ENCODE assay signal across 32 cellular contexts in genomic region chr5:12093586-12093985, GRCh38.
DNase-seq lines count a peak whose midpoint lies in the region; ATAC-seq, FAIRE-seq and TF ChIP-seq lines count a peak whose summit lies in the region.
"Had no signal": no experiment of that assay in that cellular context is flagged by ENCODE, and none has a peak within 500 bp of the region (broad histone marks: within the 10 kb centered on the region; RNA-seq: fewer than 3 reads in every experiment).

No MANE protein-coding gene starts in this region.

- H3K27ac ChIP-seq in A549: no peak overlapping the region
- no peak overlapping the region for H3K27ac ChIP-seq in HEK293 (ENCODE audit: extremely low read depth, low read depth, low read length)
- peak overlapping the region; percentile 99 for H3K27ac ChIP-seq in OCI-LY3 (ENCODE audit: low read length)
- H3K27ac ChIP-seq: 22Rv1; BLaER1; BLaER1 treated with 17β-estradiol and CSF1 and Interleukin-3, amounts not matched to agents 10 nM and 100 nM; C4-2B had no signal

- no peak for TF ChIP-seq EP300 in A549 (IDR thresholded peaks at IDR 0.05)

- H3K9ac ChIP-seq in OCI-LY3 (ENCODE audit: low read length): no peak overlapping the region; the same call in 1 of the 2 replicates
- H3K9ac ChIP-seq: BLaER1; BLaER1 treated with 17β-estradiol and CSF1 and Interleukin-3, amounts not matched to agents 10 nM and 100 nM had no signal

- no peak for ATAC-seq in A549
- ATAC-seq in GM18867 (IDR thresholded peaks at IDR 0.05; ENCODE audit: unreplicated experiment): no peak
- ATAC-seq: CD8-positive, alpha-beta T cell had no signal

- no peak overlapping the region for H3K4me3 ChIP-seq in A549
- no peak overlapping the region for H3K4me3 ChIP-seq in HEK293 (ENCODE audit: low read depth, low read length)
- no peak overlapping the region for H3K4me3 ChIP-seq in OCI-LY3 (ENCODE audit: low read length)
- H3K4me3 ChIP-seq: BLaER1; BLaER1 treated with 17β-estradiol and CSF1 and Interleukin-3, amounts not matched to agents 10 nM and 100 nM had no signal

- H3K4me2 ChIP-seq in A549 (no peak overlapping the region), OCI-LY3 (ENCODE audit: low read length) (no peak overlapping the region)
- H3K4me2 ChIP-seq: BLaER1; BLaER1 treated with 17β-estradiol and CSF1 and Interleukin-3, amounts not matched to agents 10 nM and 100 nM had no signal

- POLR2A ChIA-PET in A549 (lab: Yijun Ruan, JAX) (no interaction called here), HEK293 (lab: Yijun Ruan, JAX) (no interaction called here)

- TF ChIP-seq POLR2A in A549 (IDR thresholded peaks at IDR 0.05; ENCODE audit: low read length): no peak

- CTCF ChIA-PET in A549 (lab: Yijun Ruan, JAX) (no interaction called here), HEK293 (lab: Yijun Ruan, JAX) (no interaction called here)

- no peaks in the 10 kb centered on the region for H3K4me1 ChIP-seq in A549
- H3K4me1 ChIP-seq in HEK293 (ENCODE audit: control insufficient read depth, insufficient read depth, low read length): no peaks in the 10 kb centered on the region
- H3K4me1 ChIP-seq in OCI-LY3 (ENCODE audit: low read length): peaks cover 36% of the 10 kb centered on the region
- H3K4me1 ChIP-seq: BE2C; BLaER1; BLaER1 treated with 17β-estradiol and CSF1 and Interleukin-3, amounts not matched to agents 10 nM and 100 nM; Caco-2 had no signal

- no peaks in the 10 kb centered on the region for H3K79me2 ChIP-seq in OCI-LY3 (ENCODE audit: low read length)

- H3K9me3 ChIP-seq in A549 (no peaks in the 10 kb centered on the region), HEK293 (ENCODE audit: control insufficient read depth, insufficient read depth, low read depth, low read length) (no peaks in the 10 kb centered on the region), OCI-LY3 (ENCODE audit: insufficient read depth, low read length) (peaks cover 15% of the 10 kb centered on the region; the same call in 1 of the 2 replicates)
- H3K9me3 ChIP-seq: BE2C; BLaER1; BLaER1 treated with 17β-estradiol and CSF1 and Interleukin-3, amounts not matched to agents 10 nM and 100 nM; Caco-2 had no signal

- no peaks in the 10 kb centered on the region for H4K20me1 ChIP-seq in OCI-LY3 (ENCODE audit: insufficient read depth, low read length)
- H4K20me1 ChIP-seq: BLaER1; BLaER1 treated with 17β-estradiol and CSF1 and Interleukin-3, amounts not matched to agents 10 nM and 100 nM had no signal

- TF ChIP-seq RAD21 in A549 (conservative IDR thresholded peaks at IDR 0.05 in 1 of 2, IDR thresholded peaks at IDR 0.05 in 1 of 2): no peak

- H3K36me3 ChIP-seq in HEK293 (ENCODE audit: control insufficient read depth in 2 of 2, insufficient read depth in 1 of 2, low read length in 2 of 2): no peaks in the 10 kb centered on the region
- H3K36me3 ChIP-seq in OCI-LY3 (replicated peaks; ENCODE audit: low read depth, low read length): peaks cover 33% of the 10 kb centered on the region
- H3K36me3 ChIP-seq: BE2C; BLaER1; BLaER1 treated with 17β-estradiol and CSF1 and Interleukin-3, amounts not matched to agents 10 nM and 100 nM had no signal

- no peak for TF ChIP-seq CTCF in A549 (IDR thresholded peaks at IDR 0.05)
- TF ChIP-seq CTCF in HEK293 (tag by site-specific recombination; IDR thresholded peaks at IDR 0.05): no peak
- TF ChIP-seq CTCF in OCI-LY3 (IDR thresholded peaks at IDR 0.05; ENCODE audit: low read depth, low read length): no peak

- 72% methylated on average over 6 of the region's 6 CpGs for WGBS in A549 (ENCODE audit: missing lambda C conversion rate)

- H3K27me3 ChIP-seq in OCI-LY3 (ENCODE audit: low read depth, low read length): no peaks in the 10 kb centered on the region
- H3K27me3 ChIP-seq: BE2C; BLaER1; BLaER1 treated with 17β-estradiol and CSF1 and Interleukin-3, amounts not matched to agents 10 nM and 100 nM had no signal

- DNase-seq in A549 (ENCODE audit: low read depth in 1 of 2, low spot score in 1 of 2): no peak
- no peak for DNase-seq in NCI-H446 (lab: John Stamatoyannopoulos, UW)
- no peak for DNase-seq in activated T-cell treated with anti-CD3 and anti-CD28 coated beads for 4 hours
- DNase-seq: 8988T; ACHN; AML-193; BE2C; C1 segment of cervical spinal cord; Caco-2; Calu3; CD4-positive, alpha-beta memory T cell; CD4-positive, alpha-beta T cell; CD4-positive, CD25-positive, alpha-beta regulatory T cell; CD8-positive, alpha-beta memory T cell; CD8-positive, alpha-beta T cell; COR-L47; DMS 273 treated with DMSO at 0.1 percent for 48 hours; DMS153; DMS53; DMS79; DMS79 treated with DMSO at 0.1 percent for 48 hours; DND-41; EL had no signal

- no peak overlapping the region for H2AFZ ChIP-seq in OCI-LY3 (ENCODE audit: low read depth, low read length)

- no peak for FAIRE-seq in A549 (lab: Jason Lieb, UNC)
- FAIRE-seq: A204.1, D721Med had no signal

TF ChIP-seq in A549, 52 proteins besides CTCF, POLR2A, EP300 and RAD21:
- TF ChIP-seq HOXB13 (CRISPR knock-in tag; IDR thresholded peaks at IDR 0.05; ENCODE audit: low read depth): no peak
- no peak for TF ChIP-seq JUNB (IDR thresholded peaks at IDR 0.05)
- TF ChIP-seq FOXS1 (CRISPR knock-in tag; IDR thresholded peaks at IDR 0.05): no peak
- TF ChIP-seq ZC3H11A (IDR thresholded peaks at IDR 0.05): peak; percentile 56
- no peak for TF ChIP-seq GATA3 (IDR thresholded peaks at IDR 0.05; ENCODE audit: borderline replicate concordance)
- no peak for TF ChIP-seq CEBPB (IDR thresholded peaks at IDR 0.05)
- TF ChIP-seq CBX2 (IDR thresholded peaks at IDR 0.05; ENCODE audit: borderline replicate concordance, low read depth): no peak

TF ChIP-seq in HEK293, 187 proteins besides CTCF, POLR2A, EP300 and RAD21 (continues in another document):
- TF ChIP-seq RBAK (tag by site-specific recombination; IDR thresholded peaks at IDR 0.05) (no peak), GLI2 (tag by site-specific recombination; IDR thresholded peaks at IDR 0.05; ENCODE audit: borderline replicate concordance, low read depth) (no peak; the same call in 1 of the 2 replicates), TCF7L2 (IDR thresholded peaks at IDR 0.05; ENCODE audit: borderline replicate concordance, low read depth, low read length) (no peak), GFI1B (tag by site-specific recombination; IDR thresholded peaks at IDR 0.05) (no peak), ZNF140 (tag by site-specific recombination; IDR thresholded peaks at IDR 0.05) (peak; percentile 46; the same call in 1 of the 2 replicates), ZNF354C (tag by site-specific recombination; IDR thresholded peaks at IDR 0.05; ENCODE audit: borderline replicate concordance, low read depth) (no peak), ZNF157 (tag by site-specific recombination; IDR thresholded peaks at IDR 0.05) (no peak), ZSCAN23 (tag by site-specific recombination; IDR thresholded peaks at IDR 0.05) (no peak), YY2 (tag by site-specific recombination; IDR thresholded peaks at IDR 0.05) (no peak), ZNF521 (tag by site-specific recombination; IDR thresholded peaks at IDR 0.05) (no peak), OSR2 (tag by site-specific recombination; IDR thresholded peaks at IDR 0.05) (no peak), YY1 (tag by site-specific recombination; IDR thresholded peaks at IDR 0.05) (no peak), ZNF266 (tag by site-specific recombination; IDR thresholded peaks at IDR 0.05; ENCODE audit: low read depth) (peak; percentile 29; the same call in 1 of the 2 replicates), ZNF174 (tag by site-specific recombination; IDR thresholded peaks at IDR 0.05) (no peak), TRIM28 (IDR thresholded peaks at IDR 0.05; ENCODE audit: borderline replicate concordance, low read length) (no peak), ZFP3 (tag by site-specific recombination; IDR thresholded peaks at IDR 0.05; ENCODE audit: low read depth) (no peak), ZNF626 (tag by site-specific recombination; IDR thresholded peaks at IDR 0.05) (no peak), SALL2 (tag by site-specific recombination; IDR thresholded peaks at IDR 0.05; ENCODE audit: borderline replicate concordance) (no peak), ZNF664 (tag by site-specific recombination; IDR thresholded peaks at IDR 0.05) (0 out of 2 replicates have a peak, but pooled peaks have one; percentile 24), ZNF121 (tag by site-specific recombination; IDR thresholded peaks at IDR 0.05) (no peak), ZFHX2 (tag by site-specific recombination; conservative IDR thresholded peaks at IDR 0.05) (no peak), ZNF548 (tag by site-specific recombination; IDR thresholded peaks at IDR 0.05) (no peak), ZNF169 (tag by site-specific recombination; IDR thresholded peaks at IDR 0.05) (no peak), ZNF558 (tag by site-specific recombination; IDR thresholded peaks at IDR 0.05) (0 out of 2 replicates have a peak, but pooled peaks have one; percentile 30), ZBTB20 (tag by site-specific recombination; IDR thresholded peaks at IDR 0.05) (no peak), ZNF114 (tag by site-specific recombination; IDR thresholded peaks at IDR 0.05) (no peak)

Comparison
In these comparisons a context has a peak if more than half of its experiments do, and no peak if none do; other contexts are left out.
1. Of the 5 proteins assayed by ChIP-seq in both HEK293 and A549: peak only in HEK293: REST; only in A549: none; in both: none; in neither: 4.